In the genomic region with DNA sequence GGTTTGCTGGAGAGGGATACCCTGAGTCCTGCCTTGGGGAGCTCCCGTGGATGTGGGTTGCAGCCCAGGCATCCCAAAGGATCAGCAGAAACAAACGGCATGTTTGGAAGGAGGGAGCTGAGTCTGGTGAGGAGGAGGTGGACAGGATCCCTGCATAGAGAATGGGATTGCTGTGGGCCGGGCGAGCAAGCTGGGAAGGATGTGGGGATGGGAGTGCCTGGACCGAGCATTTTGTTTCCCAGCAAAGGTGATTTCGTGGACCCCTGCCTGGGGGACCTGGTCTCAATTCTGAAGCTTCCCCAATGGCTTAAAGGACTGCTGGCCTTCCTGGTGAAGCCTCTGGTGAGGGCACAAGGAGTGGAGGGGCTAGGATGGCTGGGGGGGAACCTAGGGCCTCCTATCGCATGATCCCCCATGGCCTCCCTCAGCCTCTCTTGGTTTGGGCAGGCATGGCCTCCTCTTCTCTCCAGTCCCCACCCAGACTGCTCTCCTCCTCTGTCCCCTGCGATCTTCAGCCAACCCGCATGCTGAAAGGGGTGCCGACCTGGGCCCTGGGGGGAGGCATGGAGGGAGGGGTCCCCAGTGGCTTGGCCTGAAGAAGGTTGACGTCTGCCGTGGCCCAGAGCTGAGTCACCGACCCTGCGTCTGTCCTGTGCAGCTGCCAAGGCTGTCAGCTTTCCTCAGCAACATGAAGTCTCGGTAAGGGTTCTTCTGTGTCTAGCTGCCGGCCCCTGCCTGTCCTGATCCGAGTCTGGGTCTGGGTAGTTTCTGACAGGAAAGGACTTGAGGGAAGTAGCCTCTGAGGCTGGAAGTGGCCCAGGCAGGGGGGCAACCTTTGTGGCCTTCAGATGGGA, we compare ENCODE assay signal across 1 cellular context.
TF ChIP-seq lines count a peak whose summit lies in the region.

No MANE protein-coding gene starts in this region.

TF ChIP-seq in K562, 482 proteins besides CTCF, POLR2A, EP300 and RAD21:
- TF ChIP-seq JUND (IDR thresholded peaks at IDR 0.05; ENCODE audit: borderline replicate concordance, low read depth, low read length) = 0 out of 2 replicates have a peak, but pooled peaks have one; percentile 7
- TF ChIP-seq JUND (tag; IDR thresholded peaks at IDR 0.05; ENCODE audit: borderline replicate concordance, low read depth, low read length) = no peak
- TF ChIP-seq, protein P1, sequence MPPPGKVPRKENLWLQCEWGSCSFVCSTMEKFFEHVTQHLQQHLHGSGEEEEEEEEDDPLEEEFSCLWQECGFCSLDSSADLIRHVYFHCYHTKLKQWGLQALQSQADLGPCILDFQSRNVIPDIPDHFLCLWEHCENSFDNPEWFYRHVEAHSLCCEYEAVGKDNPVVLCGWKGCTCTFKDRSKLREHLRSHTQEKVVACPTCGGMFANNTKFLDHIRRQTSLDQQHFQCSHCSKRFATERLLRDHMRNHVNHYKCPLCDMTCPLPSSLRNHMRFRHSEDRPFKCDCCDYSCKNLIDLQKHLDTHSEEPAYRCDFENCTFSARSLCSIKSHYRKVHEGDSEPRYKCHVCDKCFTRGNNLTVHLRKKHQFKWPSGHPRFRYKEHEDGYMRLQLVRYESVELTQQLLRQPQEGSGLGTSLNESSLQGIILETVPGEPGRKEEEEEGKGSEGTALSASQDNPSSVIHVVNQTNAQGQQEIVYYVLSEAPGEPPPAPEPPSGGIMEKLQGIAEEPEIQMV (tag; conservative IDR thresholded peaks at IDR 0.05; ENCODE audit: low read depth) = no peak
TF ChIP-seq in K562: peak in this region for 1.
